Comparison of ENCODE assay signal across 5 cellular contexts in genomic region chr3:125984951-125985350, GRCh38. TPM values are rescaled to one million over a fixed set of nuclear protein-coding genes. Genes with fewer than 3 reads are reported as not detected.
"Had no signal": no experiment of that assay in that cellular context is flagged by ENCODE, and none has a peak within 500 bp of the region (broad histone marks: within the 10 kb centered on the region; RNA-seq: fewer than 3 reads in every experiment).

No MANE protein-coding gene starts in this region.

RNA-seq across cellular contexts. Expression of gene ROPN1B, which starts 16.0 kb away (rescaled TPM):
- total RNA-seq: dermis blood vessel endothelial cell; kidney epithelial cell; natural killer cell treated with Interleukin-12 subunit alpha and Interleukin-12 subunit beta and Interleukin-15 and Interleukin-18, amount 100 ng/mL, for 72 hours; T-helper 2 cell treated with Interferon-gamma antibody and Interleukin-4, amounts not matched to agents 100 ng/mL and 5 ng/mL, for 36 hours; upper lobe of right lung had no signal
